13 cellular contexts compared by ENCODE assay signal in the genomic region with DNA sequence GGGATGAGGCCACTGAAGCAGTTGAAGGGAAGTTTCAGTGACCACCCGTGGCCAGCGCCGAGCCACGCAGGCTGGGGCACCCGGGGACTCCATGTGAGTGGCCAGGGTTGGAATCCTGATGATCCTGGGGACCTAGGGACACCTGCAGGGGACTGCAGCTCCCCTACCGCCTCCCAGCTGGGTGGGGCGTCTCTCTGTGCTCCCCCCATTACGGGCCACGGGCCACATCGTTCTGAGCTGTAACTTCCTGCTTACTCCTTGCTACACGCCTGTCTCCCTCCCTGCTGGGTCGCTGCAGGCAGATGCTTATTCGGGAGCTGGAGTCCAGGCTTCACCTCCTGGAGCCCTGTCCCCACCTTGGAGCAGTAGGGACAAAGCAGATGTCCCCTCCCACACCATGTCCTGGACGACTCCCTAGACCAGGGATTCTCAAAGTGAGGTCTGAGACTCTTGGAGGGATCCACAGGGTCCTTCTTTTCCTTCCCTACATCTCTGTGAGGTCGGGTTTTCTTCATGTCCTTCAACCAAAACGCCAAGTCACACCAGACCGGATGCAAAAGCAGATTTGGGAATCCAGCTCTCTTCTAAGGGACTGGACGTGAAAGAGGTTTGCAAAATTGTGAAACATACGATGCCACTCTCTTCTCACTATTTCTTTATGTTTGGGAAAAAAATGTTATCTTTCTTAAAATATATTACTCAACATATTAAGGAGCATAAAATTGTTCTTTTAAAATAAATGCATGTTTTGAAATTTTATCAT.
A peak's percentile ranks its signal among the peaks of the same experiment; 100 is the strongest.
DNase-seq lines count a peak whose midpoint lies in the region; ATAC-seq and TF ChIP-seq lines count a peak whose summit lies in the region.
"Had no signal": no experiment of that assay in that cellular context is flagged by ENCODE, and none has a peak within 500 bp of the region (broad histone marks: within the 10 kb centered on the region; RNA-seq: fewer than 3 reads in every experiment).

No MANE protein-coding gene starts in this region.

- peaks cover 34% of the 10 kb centered on the region for H3K27me3 Mint-ChIP-seq in dendritic cell treated with granulocyte-macrophage colony-stimulating factor and Interleukin-4, amounts not matched to agents 40 ng/mL and 50 ng/mL, for 4 days
- peaks cover 9% of the 10 kb centered on the region for H3K27me3 Mint-ChIP-seq in activated T-helper 2 cell treated with anti-CD3 and anti-CD28 coated beads, Interferon-gamma antibody, Interleukin-2, Interleukin-4, amounts not matched to agents 10 μg/mL and 5 μg/mL and 100 μg/mL, durations not matched to agents 14 hours and 24 hours and 36 hours (ENCODE audit: low read depth)

- peaks cover 11% of the 10 kb centered on the region for H3K9me3 Mint-ChIP-seq in dendritic cell treated with granulocyte-macrophage colony-stimulating factor and Interleukin-4, amounts not matched to agents 40 ng/mL and 50 ng/mL, for 4 days
- H3K9me3 Mint-ChIP-seq in activated T-helper 2 cell treated with anti-CD3 and anti-CD28 coated beads, Interferon-gamma antibody, Interleukin-2, Interleukin-4, amounts not matched to agents 10 μg/mL and 5 μg/mL and 100 μg/mL, durations not matched to agents 14 hours and 24 hours and 36 hours = peaks cover 14% of the 10 kb centered on the region

- ATAC-seq in HG02763 (IDR thresholded peaks at IDR 0.05; ENCODE audit: unreplicated experiment) = no peak

- TF ChIP-seq CTCF in AG10803 (conservative IDR thresholded peaks at IDR 0.05; ENCODE audit: low read length) = no peak

- peak; percentile 20 for DNase-seq in AG10803 (ENCODE audit: low read depth)
- DNase-seq in NOMO-1 treated with dmso at 0.1 percent for 144 hours (lab: John Stamatoyannopoulos, UW; ENCODE audit: unreplicated experiment) = peak; percentile 38
- DNase-seq in NCI-H510A (lab: John Stamatoyannopoulos, UW) = no peak
- DNase-seq in activated T-helper 2 cell treated with anti-CD3 and anti-CD28 coated beads, Interferon-gamma antibody, Interleukin-2, Interleukin-4, amounts not matched to agents 10 μg/mL and 5 μg/mL and 100 μg/mL, durations not matched to agents 14 hours and 24 hours and 36 hours (ENCODE audit: low spot score) = no peak
- no peak for DNase-seq in GM19238 (ENCODE audit: insufficient read length, low spot score)
- DNase-seq: activated CD4-positive, CD25-positive, alpha-beta regulatory T cell treated with anti-CD3 and anti-CD28 coated beads, Interleukin-2, amount 50 U/mL, for 72 hours; activated T-cell treated with anti-CD3 and anti-CD28 coated beads for 4 hours; DMS79; Karpas-422; NCI-H2029 treated with DMSO at 0.1 percent for 48 hours had no signal

- no peaks in the 10 kb centered on the region for H3K27me3 ChIP-seq in muscle layer of colon (ENCODE audit: control insufficient read depth in 1 of 2, insufficient read depth in 2 of 2, low read length in 2 of 2)

- intact Hi-C loops in dendritic cell treated with granulocyte-macrophage colony-stimulating factor and Interleukin-4, amounts not matched to agents 40 ng/mL and 50 ng/mL, for 4 days (cut with micrococcal nuclease) = no loop called here
- intact Hi-C loops in activated T-helper 2 cell treated with anti-CD3 and anti-CD28 coated beads, Interferon-gamma antibody, Interleukin-2, Interleukin-4, amounts not matched to agents 10 μg/mL and 5 μg/mL and 100 μg/mL, durations not matched to agents 14 hours and 24 hours and 36 hours (cut with micrococcal nuclease) = no loop called here

- H3K27ac Mint-ChIP-seq in dendritic cell treated with granulocyte-macrophage colony-stimulating factor and Interleukin-4, amounts not matched to agents 40 ng/mL and 50 ng/mL, for 4 days = peak overlapping the region; percentile 72
- no peak overlapping the region for H3K27ac Mint-ChIP-seq in activated T-helper 2 cell treated with anti-CD3 and anti-CD28 coated beads, Interferon-gamma antibody, Interleukin-2, Interleukin-4, amounts not matched to agents 10 μg/mL and 5 μg/mL and 100 μg/mL, durations not matched to agents 14 hours and 24 hours and 36 hours

- H3K36me3 ChIP-seq in muscle layer of colon (ENCODE audit: insufficient read depth, low read length) = no peaks in the 10 kb centered on the region

- H3K4me1 ChIP-seq in muscle layer of colon (ENCODE audit: insufficient read depth, low read length) = peaks cover 46% of the 10 kb centered on the region

- no peak overlapping the region for H3K9ac ChIP-seq in muscle layer of colon (ENCODE audit: low read length)

- H3K4me1 Mint-ChIP-seq in dendritic cell treated with granulocyte-macrophage colony-stimulating factor and Interleukin-4, amounts not matched to agents 40 ng/mL and 50 ng/mL, for 4 days (ENCODE audit: low read depth) = peaks cover 77% of the 10 kb centered on the region
- no peaks in the 10 kb centered on the region for H3K4me1 Mint-ChIP-seq in activated T-helper 2 cell treated with anti-CD3 and anti-CD28 coated beads, Interferon-gamma antibody, Interleukin-2, Interleukin-4, amounts not matched to agents 10 μg/mL and 5 μg/mL and 100 μg/mL, durations not matched to agents 14 hours and 24 hours and 36 hours (ENCODE audit: low read depth)

- H3K36me3 Mint-ChIP-seq in dendritic cell treated with granulocyte-macrophage colony-stimulating factor and Interleukin-4, amounts not matched to agents 40 ng/mL and 50 ng/mL, for 4 days (ENCODE audit: low read depth) = peaks cover 6% of the 10 kb centered on the region
- H3K36me3 Mint-ChIP-seq in activated T-helper 2 cell treated with anti-CD3 and anti-CD28 coated beads, Interferon-gamma antibody, Interleukin-2, Interleukin-4, amounts not matched to agents 10 μg/mL and 5 μg/mL and 100 μg/mL, durations not matched to agents 14 hours and 24 hours and 36 hours (ENCODE audit: low read depth) = no peaks in the 10 kb centered on the region

- peak overlapping the region; percentile 70 for H3K27ac ChIP-seq in muscle layer of colon (ENCODE audit: low read depth, low read length)

- peak overlapping the region; percentile 6 for H3K4me3 Mint-ChIP-seq in dendritic cell treated with granulocyte-macrophage colony-stimulating factor and Interleukin-4, amounts not matched to agents 40 ng/mL and 50 ng/mL, for 4 days
- H3K4me3 Mint-ChIP-seq in activated T-helper 2 cell treated with anti-CD3 and anti-CD28 coated beads, Interferon-gamma antibody, Interleukin-2, Interleukin-4, amounts not matched to agents 10 μg/mL and 5 μg/mL and 100 μg/mL, durations not matched to agents 14 hours and 24 hours and 36 hours (ENCODE audit: low read depth) = no peak overlapping the region

- H3K4me3 ChIP-seq in AG10803 (ENCODE audit: low read length) (no peak overlapping the region), muscle layer of colon (ENCODE audit: low read depth in 1 of 2, low read length in 2 of 2) (no peak overlapping the region)

- peaks cover 5% of the 10 kb centered on the region for H3K9me3 ChIP-seq in muscle layer of colon (ENCODE audit: low read length)

Comparison
In these comparisons a context has a peak if more than half of its experiments do, and no peak if none do; other contexts are left out.
1. DNase-seq: peak in AG10803 (single experiment) and NOMO-1 treated with dmso at 0.1 percent for 144 hours (single experiment); none in NCI-H510A (single experiment), activated T-helper 2 cell treated with anti-CD3 and anti-CD28 coated beads, Interferon-gamma antibody, Interleukin-2, Interleukin-4, amounts not matched to agents 10 μg/mL and 5 μg/mL and 100 μg/mL, durations not matched to agents 14 hours and 24 hours and 36 hours (single experiment) and GM19238 (single experiment).